ENCODE assay signal across 12 cellular contexts in the genomic region with DNA sequence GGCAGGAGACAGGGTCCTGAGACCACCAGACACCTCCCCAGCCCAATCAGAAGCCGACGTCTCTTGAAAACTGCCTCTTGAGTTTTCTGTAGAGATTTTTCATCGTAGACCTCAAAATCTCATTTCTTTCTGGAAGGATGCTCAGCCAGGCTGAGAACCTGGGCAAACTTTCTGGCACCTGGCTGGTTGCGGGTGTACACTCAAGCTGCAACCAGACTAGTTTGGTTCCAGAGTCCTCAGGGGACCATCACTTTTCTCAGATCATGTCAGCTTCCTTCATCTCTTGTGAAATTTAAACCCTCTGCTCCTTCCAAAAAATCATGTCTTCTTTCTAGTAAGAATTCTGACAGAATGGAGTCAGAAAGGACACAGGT. TPM values are rescaled to one million over a fixed set of nuclear protein-coding genes. Genes with fewer than 3 reads are reported as not detected.
A peak's percentile ranks its signal among the peaks of the same experiment; 100 is the strongest.
DNase-seq lines count a peak whose midpoint lies in the region; ATAC-seq and TF ChIP-seq lines count a peak whose summit lies in the region.
"Had no signal": no experiment of that assay in that cellular context is flagged by ENCODE, and none has a peak within 500 bp of the region (broad histone marks: within the 10 kb centered on the region; RNA-seq: fewer than 3 reads in every experiment).

No MANE protein-coding gene starts in this region.

- H3K4me1 ChIP-seq in DND-41 (ENCODE audit: insufficient read depth, low read length) (peaks cover 33% of the 10 kb centered on the region), mesendoderm (ENCODE audit: control insufficient read depth, low read depth, low read length) (no peaks in the 10 kb centered on the region)

- H3K56ac ChIP-seq in mesendoderm (ENCODE audit: low read length), result no peak overlapping the region

- H2BK120ac ChIP-seq in mesendoderm (ENCODE audit: low read depth, low read length), result no peak overlapping the region

- peak overlapping the region; percentile 47; the same call in 1 of the 2 replicates for H3K27ac ChIP-seq in DND-41 (ENCODE audit: low read length)
- H3K27ac ChIP-seq in mesendoderm (ENCODE audit: low read depth, low read length), result no peak overlapping the region
- H3K27ac ChIP-seq in WERI-Rb-1, result no peak overlapping the region
- no peak overlapping the region for H3K27ac ChIP-seq in RWPE1

- POLR2A ChIA-PET in RWPE1 (lab: Yijun Ruan, JAX; ENCODE audit: low non-redundant PET), result no interaction called here

- H3K27me3 ChIP-seq in DND-41 (ENCODE audit: insufficient read depth, low read length, poor library complexity) (no peaks in the 10 kb centered on the region), mesendoderm (ENCODE audit: insufficient read depth, low read length, poor library complexity) (no peaks in the 10 kb centered on the region), WERI-Rb-1 (ENCODE audit: insufficient read depth, low read depth, severe bottlenecking) (no peaks in the 10 kb centered on the region)

- H3K4me3 ChIP-seq in DND-41 (ENCODE audit: low read depth in 1 of 2, low read length in 2 of 2) (no peak overlapping the region), mesendoderm (ENCODE audit: low read length) (no peak overlapping the region), WERI-Rb-1 (ENCODE audit: low read depth, low read length) (no peak overlapping the region)

- H2BK5ac ChIP-seq in mesendoderm (ENCODE audit: low read length), result no peak overlapping the region

- DNase-seq in DND-41, result no peak
- no peak for DNase-seq in activated T-helper 1 cell treated with anti-CD3 and anti-CD28 coated beads, Interleukin-12 subunit alpha, Interleukin-12 subunit beta, Interleukin-2, Interleukin-4 antibody, amounts not matched to agents 30 ng/mL and 10 ng/mL and 1 ng/mL, durations not matched to agents 14 hours and 24 hours and 36 hours (ENCODE audit: low spot score)
- DNase-seq in mesendoderm, result no peak
- no peak for DNase-seq in WERI-Rb-1
- no peak for DNase-seq in anterior cingulate cortex (lab: John Stamatoyannopoulos, UW)
- no peak for DNase-seq in RWPE1 (ENCODE audit: low spot score)
- DNase-seq: effector CD8-positive, alpha-beta T cell; GOT3; IMR-90; substantia nigra had no signal

- WGBS in mesendoderm (ENCODE audit: extremely low coverage, insufficient coverage, low lambda C conversion rate), result no CpG with 5 or more reads among the region's 4 CpGs

- H3K27ac Mint-ChIP-seq in activated T-helper 1 cell treated with anti-CD3 and anti-CD28 coated beads, Interleukin-12 subunit alpha, Interleukin-12 subunit beta, Interleukin-2, Interleukin-4 antibody, amounts not matched to agents 30 ng/mL and 10 ng/mL and 1 ng/mL, durations not matched to agents 14 hours and 24 hours and 36 hours, result peak overlapping the region; percentile 85

- H3K9ac ChIP-seq in DND-41 (ENCODE audit: low read depth, low read length) (no peak overlapping the region), mesendoderm (ENCODE audit: low read length) (no peak overlapping the region)

- intact Hi-C loops in activated T-helper 1 cell treated with anti-CD3 and anti-CD28 coated beads, Interleukin-12 subunit alpha, Interleukin-12 subunit beta, Interleukin-2, Interleukin-4 antibody, amounts not matched to agents 30 ng/mL and 10 ng/mL and 1 ng/mL, durations not matched to agents 14 hours and 24 hours and 36 hours (cut with micrococcal nuclease), result loop anchor here (1.0 kb wide), 1 partner anchor 23 kb away; no protein-coding TSS in a partner anchor

- H3K18ac ChIP-seq in mesendoderm (ENCODE audit: low read length), result no peak overlapping the region

- no peak overlapping the region for H2AFZ ChIP-seq in DND-41 (ENCODE audit: low read depth, low read length)

- no peaks in the 10 kb centered on the region for H3K9me3 ChIP-seq in DND-41 (ENCODE audit: insufficient read depth, low read length, severe bottlenecking)
- H3K9me3 ChIP-seq in WERI-Rb-1 (ENCODE audit: severe bottlenecking), result no peaks in the 10 kb centered on the region

- H4K8ac ChIP-seq in mesendoderm (ENCODE audit: low read depth, low read length), result no peak overlapping the region

- peaks cover 78% of the 10 kb centered on the region for H3K4me1 Mint-ChIP-seq in activated T-helper 1 cell treated with anti-CD3 and anti-CD28 coated beads, Interleukin-12 subunit alpha, Interleukin-12 subunit beta, Interleukin-2, Interleukin-4 antibody, amounts not matched to agents 30 ng/mL and 10 ng/mL and 1 ng/mL, durations not matched to agents 14 hours and 24 hours and 36 hours (ENCODE audit: low read depth)

- H3K36me3 Mint-ChIP-seq in activated T-helper 1 cell treated with anti-CD3 and anti-CD28 coated beads, Interleukin-12 subunit alpha, Interleukin-12 subunit beta, Interleukin-2, Interleukin-4 antibody, amounts not matched to agents 30 ng/mL and 10 ng/mL and 1 ng/mL, durations not matched to agents 14 hours and 24 hours and 36 hours (ENCODE audit: low read depth), result peaks cover 9% of the 10 kb centered on the region

- H3K9me3 Mint-ChIP-seq in activated T-helper 1 cell treated with anti-CD3 and anti-CD28 coated beads, Interleukin-12 subunit alpha, Interleukin-12 subunit beta, Interleukin-2, Interleukin-4 antibody, amounts not matched to agents 30 ng/mL and 10 ng/mL and 1 ng/mL, durations not matched to agents 14 hours and 24 hours and 36 hours, result no peaks in the 10 kb centered on the region

- no peaks in the 10 kb centered on the region for H4K20me1 ChIP-seq in DND-41 (ENCODE audit: insufficient read depth, low read length)

- CTCF ChIA-PET in RWPE1 (lab: Yijun Ruan, JAX), result no interaction called here

- H3K23ac ChIP-seq in mesendoderm (ENCODE audit: low read length), result no peak overlapping the region

- no peak for TF ChIP-seq CTCF in DND-41 (IDR thresholded peaks at IDR 0.05; ENCODE audit: borderline replicate concordance, extremely low read depth, low read length, poor library complexity, severe bottlenecking)
- no peak for TF ChIP-seq CTCF in WERI-Rb-1 (IDR thresholded peaks at IDR 0.05; ENCODE audit: low read depth, low read length)
- no peak for TF ChIP-seq CTCF in RWPE1 (conservative IDR thresholded peaks at IDR 0.05; ENCODE audit: low read depth)

- H4K5ac ChIP-seq in mesendoderm (ENCODE audit: low read length), result no peak overlapping the region

- peaks cover 12% of the 10 kb centered on the region for H3K79me1 ChIP-seq in mesendoderm (ENCODE audit: low read length)

- H3K79me2 ChIP-seq in DND-41 (ENCODE audit: insufficient read depth, low read length), result peaks cover 59% of the 10 kb centered on the region
- H3K79me2 ChIP-seq in mesendoderm (ENCODE audit: control insufficient read depth, insufficient read depth, low read length), result peaks cover 2% of the 10 kb centered on the region

- no peak overlapping the region for H3K4me3 Mint-ChIP-seq in activated T-helper 1 cell treated with anti-CD3 and anti-CD28 coated beads, Interleukin-12 subunit alpha, Interleukin-12 subunit beta, Interleukin-2, Interleukin-4 antibody, amounts not matched to agents 30 ng/mL and 10 ng/mL and 1 ng/mL, durations not matched to agents 14 hours and 24 hours and 36 hours

- H3K36me3 ChIP-seq in DND-41 (ENCODE audit: insufficient read depth, low read length), result 0 out of 2 replicates have a peak, but pooled peaks cover 1% of the 10 kb centered on the region
- H3K36me3 ChIP-seq in mesendoderm (ENCODE audit: control insufficient read depth, insufficient read depth, low read length), result no peaks in the 10 kb centered on the region
- H3K36me3 ChIP-seq in WERI-Rb-1, result no peaks in the 10 kb centered on the region

- H2BK15ac ChIP-seq in mesendoderm (replicated peaks; ENCODE audit: low read depth), result no peak overlapping the region

- no peak overlapping the region for H2AK5ac ChIP-seq in mesendoderm (ENCODE audit: low read length)

- H3K4ac ChIP-seq in mesendoderm (ENCODE audit: low read depth, low read length), result no peak overlapping the region

- H3K4me2 ChIP-seq in DND-41 (ENCODE audit: insufficient read depth, low read length), result no peak overlapping the region
- no peak overlapping the region for H3K4me2 ChIP-seq in mesendoderm (ENCODE audit: low read length)

- ATAC-seq in DND-41 (ENCODE audit: insufficient read depth, low read depth), result no peak
- peak; percentile 29 for ATAC-seq in GM19351 (IDR thresholded peaks at IDR 0.05; ENCODE audit: unreplicated experiment)
- ATAC-seq in HG03097 (IDR thresholded peaks at IDR 0.05; ENCODE audit: low FRiP score, unreplicated experiment), result peak; percentile 36

- no peaks in the 10 kb centered on the region for H3K27me3 Mint-ChIP-seq in activated T-helper 1 cell treated with anti-CD3 and anti-CD28 coated beads, Interleukin-12 subunit alpha, Interleukin-12 subunit beta, Interleukin-2, Interleukin-4 antibody, amounts not matched to agents 30 ng/mL and 10 ng/mL and 1 ng/mL, durations not matched to agents 14 hours and 24 hours and 36 hours (ENCODE audit: insufficient read depth)

RNA-seq across cellular contexts. Expression of a gene that starts 45.1 kb away (rescaled TPM):
- total RNA-seq in activated T-helper 1 cell treated with anti-CD3 and anti-CD28 coated beads, Interleukin-12 subunit alpha, Interleukin-12 subunit beta, Interleukin-2, Interleukin-4 antibody, amounts not matched to agents 30 ng/mL and 10 ng/mL and 1 ng/mL, durations not matched to agents 14 hours and 24 hours and 36 hours, result 50.6 and 59.7 TPM in 2 replicates
- 62.8 TPM for polyA plus RNA-seq in mesendoderm (2013, experiment 1 of 2)
- 61.0 TPM for polyA plus RNA-seq in mesendoderm (2013, experiment 2 of 2)
